In genomic region chr11:862704-863388, GRCh38 we compare ENCODE assay signal across 1 cellular context.
A peak's percentile ranks its signal among the peaks of the same experiment; 100 is the strongest.
TF ChIP-seq lines count a peak whose summit lies in the region.

No MANE protein-coding gene starts in this region.

TF ChIP-seq in WTC11, 78 proteins besides CTCF, POLR2A, EP300 and RAD21 (continued from another document):
- TF ChIP-seq ZNF281 (CRISPR knock-in tag; IDR thresholded peaks at IDR 0.05) = 0 out of 2 replicates have a peak, but pooled peaks have one; percentile 19
